In the genomic region with DNA sequence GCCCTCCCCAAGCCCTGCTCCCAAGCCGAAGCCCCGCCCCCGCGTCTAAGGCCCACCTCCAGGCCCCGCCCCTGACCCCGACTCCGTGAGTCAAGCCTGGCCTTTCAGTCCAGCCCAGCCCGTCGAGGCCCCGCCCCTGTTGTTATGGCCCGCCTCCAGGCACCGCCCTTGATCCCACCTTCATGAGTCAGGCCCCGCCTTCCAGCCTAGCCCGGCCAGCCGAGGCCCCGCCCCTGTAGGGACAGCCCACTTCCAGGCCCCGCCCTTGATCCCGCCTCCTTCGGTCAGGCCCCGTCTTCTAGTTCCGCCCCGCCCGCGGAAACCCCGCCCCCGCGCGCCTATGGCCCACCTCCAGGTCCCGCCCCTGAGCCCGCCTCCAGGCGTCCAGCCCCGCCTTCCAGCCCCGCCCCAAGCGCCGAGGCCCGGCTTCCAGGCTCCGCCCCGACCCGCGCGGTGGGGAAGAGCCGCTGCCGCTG, we compare ENCODE assay signal across 8 cellular contexts. TPM values are rescaled to one million over a fixed set of nuclear protein-coding genes. Genes with fewer than 3 reads are reported as not detected.
A peak's percentile ranks its signal among the peaks of the same experiment; 100 is the strongest.
DNase-seq lines count a peak whose midpoint lies in the region; ATAC-seq and TF ChIP-seq lines count a peak whose summit lies in the region.

No MANE protein-coding gene starts in this region.

- H3K9me3 ChIP-seq in DND-41 (ENCODE audit: insufficient read depth, low read length, severe bottlenecking) (no peaks in the 10 kb centered on the region), fibroblast of lung (ENCODE audit: control insufficient read depth, insufficient read depth, low read depth, low read length) (no peaks in the 10 kb centered on the region)
- H3K9me3 ChIP-seq in naive thymus-derived CD4-positive, alpha-beta T cell (ENCODE audit: control insufficient read depth in 2 of 3, low read length in 3 of 3) = no peaks in the 10 kb centered on the region

- H3K9me3 Mint-ChIP-seq in naive thymus-derived CD4-positive, alpha-beta T cell = no peaks in the 10 kb centered on the region
- H3K9me3 Mint-ChIP-seq in stimulated activated effector memory CD8-positive, alpha-beta T cell treated with anti-CD3 and anti-CD28 coated beads, Interleukin-12 subunit alpha, Interleukin-12 subunit beta, amount 100 ng/mL, for 72 hours = no peaks in the 10 kb centered on the region

- H3K4me3 ChIP-seq in DND-41 (ENCODE audit: low read depth in 1 of 2, low read length in 2 of 2) = peak overlapping the region; percentile 93 to 98; a peak in 3 of 4 replicates
- peak overlapping the region; percentile 57 to 91 (median 85) for H3K4me3 ChIP-seq in fibroblast of lung (replicated peaks in 1 of 4; ENCODE audit: control extremely low read depth in 1 of 4, insufficient read depth in 1 of 4, low read depth in 3 of 4, low read length in 4 of 4)
- H3K4me3 ChIP-seq in naive thymus-derived CD4-positive, alpha-beta T cell (ENCODE audit: low read length) = peak overlapping the region; percentile 81

- DNase-seq in DND-41 (peak; percentile 99), H4 (ENCODE audit: low spot score) (peak; percentile 94), LHCN-M2 (ENCODE audit: low read depth) (peak; percentile 96), RKO (ENCODE audit: low spot score) (peak; percentile 93), fibroblast of lung (ENCODE audit: low read depth in 2 of 2) (peak; percentile 95 to 99)
- DNase-seq in activated T-helper 1 cell treated with anti-CD3 and anti-CD28 coated beads, Interleukin-2, amount 50 U/mL, for 16 hours (ENCODE audit: low read depth in 1 of 2, low spot score in 1 of 2) = peak; percentile 100
- DNase-seq in naive thymus-derived CD4-positive, alpha-beta T cell = peak; percentile 99 to 100 (median 100)
- peak; percentile 100 for DNase-seq in stimulated activated effector memory CD8-positive, alpha-beta T cell treated with anti-CD3 and anti-CD28 coated beads, Interleukin-12 subunit alpha, Interleukin-12 subunit beta, amount 100 ng/mL, for 72 hours (ENCODE audit: low spot score in 2 of 2)

- CTCF ChIA-PET in naive thymus-derived CD4-positive, alpha-beta T cell (lab: Charles Lee) = interaction anchor here (1.5 kb wide), 1 partner anchor 54 kb away, joined by 7 read pairs; no protein-coding TSS in a partner anchor

- H3K9ac ChIP-seq in DND-41 (ENCODE audit: low read depth, low read length) (peak overlapping the region; percentile 96), fibroblast of lung (ENCODE audit: insufficient read depth, low read length) (peak overlapping the region; percentile 67)

- H3K4me2 ChIP-seq in DND-41 (ENCODE audit: insufficient read depth, low read length) (peak overlapping the region; percentile 97), fibroblast of lung (ENCODE audit: extremely low read depth, insufficient read depth, low read length) (peak overlapping the region; percentile 94)

- peaks cover 11 to 45% (median 33%) of the 10 kb centered on the region in 7 donors for H3K4me1 Mint-ChIP-seq in naive thymus-derived CD4-positive, alpha-beta T cell
- H3K4me1 Mint-ChIP-seq in stimulated activated effector memory CD8-positive, alpha-beta T cell treated with anti-CD3 and anti-CD28 coated beads, Interleukin-12 subunit alpha, Interleukin-12 subunit beta, amount 100 ng/mL, for 72 hours = peaks cover 24% of the 10 kb centered on the region

- peaks cover 0 to 13% (median 0%) of the 10 kb centered on the region in 5 donors for H3K27me3 Mint-ChIP-seq in naive thymus-derived CD4-positive, alpha-beta T cell

- intact Hi-C loops in naive thymus-derived CD4-positive, alpha-beta T cell (cut with micrococcal nuclease) = loop anchor here (1.0 to 5.0 kb wide), 16 partner anchors 15 to 1406 kb away; a partner anchor contains a TSS

- H3K27ac ChIP-seq in DND-41 (ENCODE audit: low read length) (no peak overlapping the region; the same call in 1 of the 2 replicates), fibroblast of lung (ENCODE audit: insufficient read depth, low read length) (no peak overlapping the region)
- peak overlapping the region; percentile 81 for H3K27ac ChIP-seq in naive thymus-derived CD4-positive, alpha-beta T cell (ENCODE audit: low read depth, low read length)

- peak; percentile 89 for ATAC-seq in DND-41 (ENCODE audit: insufficient read depth, low read depth)
- ATAC-seq in naive thymus-derived CD4-positive, alpha-beta T cell = peak; percentile 94
- peak; percentile 88 for ATAC-seq in stimulated activated effector memory CD8-positive, alpha-beta T cell treated with anti-CD3 and anti-CD28 coated beads, Interleukin-12 subunit alpha, Interleukin-12 subunit beta, amount 100 ng/mL, for 72 hours

- H3K27ac Mint-ChIP-seq in naive thymus-derived CD4-positive, alpha-beta T cell = peak overlapping the region in 8 of 9 donors; percentile 46 to 88 (median 58)
- no peak overlapping the region for H3K27ac Mint-ChIP-seq in stimulated activated effector memory CD8-positive, alpha-beta T cell treated with anti-CD3 and anti-CD28 coated beads, Interleukin-12 subunit alpha, Interleukin-12 subunit beta, amount 100 ng/mL, for 72 hours

- H3K4me3 Mint-ChIP-seq in naive thymus-derived CD4-positive, alpha-beta T cell = peak overlapping the region; percentile 71 to 91 (median 86)
- H3K4me3 Mint-ChIP-seq in stimulated activated effector memory CD8-positive, alpha-beta T cell treated with anti-CD3 and anti-CD28 coated beads, Interleukin-12 subunit alpha, Interleukin-12 subunit beta, amount 100 ng/mL, for 72 hours = peak overlapping the region; percentile 73

- H3K36me3 ChIP-seq in DND-41 (ENCODE audit: insufficient read depth, low read length) (no peaks in the 10 kb centered on the region; the same call in 1 of the 2 replicates), fibroblast of lung (ENCODE audit: control insufficient read depth, insufficient read depth, low read length) (peaks cover 2% of the 10 kb centered on the region)
- no peaks in the 10 kb centered on the region for H3K36me3 ChIP-seq in naive thymus-derived CD4-positive, alpha-beta T cell (ENCODE audit: control insufficient read depth in 2 of 3, insufficient read depth in 3 of 3, low read length in 3 of 3)

- H3K27me3 ChIP-seq in DND-41 (ENCODE audit: insufficient read depth, low read length, poor library complexity) (no peaks in the 10 kb centered on the region), fibroblast of lung (ENCODE audit: control insufficient read depth, insufficient read depth, low read length) (no peaks in the 10 kb centered on the region)
- H3K27me3 ChIP-seq in naive thymus-derived CD4-positive, alpha-beta T cell (ENCODE audit: control insufficient read depth in 2 of 2, insufficient read depth in 2 of 2, low read length in 2 of 2) = no peaks in the 10 kb centered on the region

- H4K20me1 ChIP-seq in DND-41 (ENCODE audit: insufficient read depth, low read length) (no peaks in the 10 kb centered on the region), fibroblast of lung (ENCODE audit: control insufficient read depth, extremely low read depth, insufficient read depth, low read length) (no peaks in the 10 kb centered on the region)

- H2AFZ ChIP-seq in DND-41 (ENCODE audit: low read depth, low read length) = peak overlapping the region; percentile 98
- H2AFZ ChIP-seq in fibroblast of lung (ENCODE audit: low read length) = peak overlapping the region; percentile 91

- H3K4me1 ChIP-seq in DND-41 (ENCODE audit: insufficient read depth, low read length) = peaks cover 21% of the 10 kb centered on the region
- H3K4me1 ChIP-seq in fibroblast of lung (ENCODE audit: control insufficient read depth, extremely low read depth, insufficient read depth, low read length) = peaks cover 5% of the 10 kb centered on the region
- H3K4me1 ChIP-seq in naive thymus-derived CD4-positive, alpha-beta T cell (ENCODE audit: control insufficient read depth in 2 of 2, insufficient read depth in 2 of 2, low read length in 2 of 2) = peaks cover 11% of the 10 kb centered on the region in 2 donors

- peaks cover 0 to 7% (median 0%) of the 10 kb centered on the region in 5 donors for H3K36me3 Mint-ChIP-seq in naive thymus-derived CD4-positive, alpha-beta T cell
- peaks cover 5% of the 10 kb centered on the region for H3K36me3 Mint-ChIP-seq in stimulated activated effector memory CD8-positive, alpha-beta T cell treated with anti-CD3 and anti-CD28 coated beads, Interleukin-12 subunit alpha, Interleukin-12 subunit beta, amount 100 ng/mL, for 72 hours

- no peak for TF ChIP-seq CTCF in DND-41 (IDR thresholded peaks at IDR 0.05; ENCODE audit: borderline replicate concordance, extremely low read depth, low read length, poor library complexity, severe bottlenecking)
- TF ChIP-seq CTCF in fibroblast of lung (conservative IDR thresholded peaks at IDR 0.05 in 1 of 2, IDR thresholded peaks at IDR 0.05 in 1 of 2; ENCODE audit: low read depth in 1 of 2, low read length in 2 of 2) = no peak

- POLR2A ChIA-PET in naive thymus-derived CD4-positive, alpha-beta T cell (lab: Charles Lee) = interaction anchor here (1.1 to 2.3 kb wide), 7 partner anchors 10 to 165 kb away, joined by 3 to 10 read pairs (median 5); a partner anchor contains a TSS

- H3K79me2 ChIP-seq in DND-41 (ENCODE audit: insufficient read depth, low read length) (peaks cover 8% of the 10 kb centered on the region), fibroblast of lung (ENCODE audit: control insufficient read depth, insufficient read depth, low read length) (peaks cover 11% of the 10 kb centered on the region)

RNA-seq across cellular contexts. Expression of a gene that starts 0.2 kb away (rescaled TPM):
- total RNA-seq in H4 (2014; rRNA removed; shearing (Covaris generic)) = 1.2 and 1.5 TPM in 2 replicates
- 4.2 and 5.8 TPM in 2 replicates for total RNA-seq in LHCN-M2 (2014; rRNA removed)
- 3.7 TPM for polyA plus RNA-seq in LHCN-M2 (2012)
- 7.7 and 18.3 TPM in 2 replicates for total RNA-seq in fibroblast of lung
- polyA plus RNA-seq in fibroblast of lung = 6.1 and 10.1 TPM in 2 replicates
- polyA plus RNA-seq in fibroblast of lung (2012) = 5.6 and 8.8 TPM in 2 replicates
- 7.6 and 20.2 TPM in 2 replicates for polyA minus RNA-seq in fibroblast of lung (ENCODE audit: low replicate concordance)
- 10 to 100 TPM; 12.3 to 34.0 (median 15.1) TPM for total RNA-seq in naive thymus-derived CD4-positive, alpha-beta T cell
- polyA plus RNA-seq in naive thymus-derived CD4-positive, alpha-beta T cell = 1 to 10 TPM; 3.8 to 6.8 TPM

RNA-seq across cellular contexts. Expression of a gene that starts 21.5 kb away (rescaled TPM):
- 33.0 and 33.6 TPM in 2 replicates for total RNA-seq in H4 (2014; rRNA removed; shearing (Covaris generic))
- total RNA-seq in LHCN-M2 (2014; rRNA removed) (9.4 and 16.5 TPM in 2 replicates), fibroblast of lung (13.4 and 21.1 TPM in 2 replicates)
- 13.4 TPM for polyA plus RNA-seq in LHCN-M2 (2012)
- 13.2 and 17.8 TPM in 2 replicates for polyA plus RNA-seq in fibroblast of lung
- 20.6 and 27.8 TPM in 2 replicates for polyA plus RNA-seq in fibroblast of lung (2012)
- 2.5 and 5.3 TPM in 2 replicates for polyA minus RNA-seq in fibroblast of lung (ENCODE audit: low replicate concordance)
- total RNA-seq in naive thymus-derived CD4-positive, alpha-beta T cell = 10 to 100 TPM in 1 of 5 experiments, 1 to 10 TPM in 4; 1.3 to 22.5 (median 5.8) TPM
- polyA plus RNA-seq in naive thymus-derived CD4-positive, alpha-beta T cell = 1 to 10 TPM; 5.0 to 5.6 TPM
